Comparison of ENCODE assay signal across 19 cellular contexts in the genomic region with DNA sequence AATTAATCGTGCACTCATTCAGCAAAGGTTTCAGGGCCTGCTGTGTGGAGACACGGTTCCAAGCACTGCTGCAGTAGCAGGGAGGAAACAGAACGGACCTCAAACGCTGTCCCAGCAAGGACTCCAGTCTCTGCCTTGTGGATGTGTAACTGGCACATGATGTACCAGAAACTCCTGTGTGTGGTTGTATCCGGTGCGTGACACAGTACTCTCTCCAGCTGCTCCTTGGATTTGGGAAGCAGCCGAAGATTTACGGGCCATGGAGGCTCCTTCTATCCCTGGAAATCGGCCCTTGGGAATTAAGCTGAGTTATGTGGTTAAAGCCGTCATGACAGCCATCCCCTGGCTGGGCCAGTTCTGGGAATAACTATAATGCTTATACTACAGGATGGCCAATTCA. TPM values are rescaled to one million over a fixed set of nuclear protein-coding genes. Genes with fewer than 3 reads are reported as not detected.
DNase-seq lines count a peak whose midpoint lies in the region; ATAC-seq and TF ChIP-seq lines count a peak whose summit lies in the region.
"Had no signal": no experiment of that assay in that cellular context is flagged by ENCODE, and none has a peak within 500 bp of the region (broad histone marks: within the 10 kb centered on the region; RNA-seq: fewer than 3 reads in every experiment).

No MANE protein-coding gene starts in this region.

- H3K4me1 ChIP-seq in gastroesophageal sphincter (no peaks in the 10 kb centered on the region), sigmoid colon (no peaks in the 10 kb centered on the region)
- H3K4me1 ChIP-seq: tibial artery had no signal

- H3K36me3 ChIP-seq in gastroesophageal sphincter (peaks cover 0 to 14% of the 10 kb centered on the region in 2 donors), sigmoid colon (no peaks in the 10 kb centered on the region)
- H3K36me3 ChIP-seq: SJSA1 had no signal

- no peak for TF ChIP-seq CTCF in gastroesophageal sphincter (IDR thresholded peaks at IDR 0.05)
- TF ChIP-seq CTCF in sigmoid colon (IDR thresholded peaks at IDR 0.05) = no peak

- no peak overlapping the region for H3K4me3 ChIP-seq in gastroesophageal sphincter
- no peak overlapping the region for H3K4me3 ChIP-seq in sigmoid colon
- H3K4me3 ChIP-seq: coronary artery, SJSA1, tibial artery had no signal

- ATAC-seq in gastroesophageal sphincter = peak; percentile 34
- ATAC-seq in activated T-cell treated with anti-CD3 and anti-CD28 coated beads, Interleukin-2, amount 50 U/mL, for 72 hours (replicated peaks in 1 of 2) = no peak
- no peak for ATAC-seq in HG02938 (IDR thresholded peaks at IDR 0.05; ENCODE audit: unreplicated experiment)
- ATAC-seq: activated CD8-positive, alpha-beta T cell treated with anti-CD3 and anti-CD28 coated beads, Interleukin-2, amount 10 ng/mL, durations not matched to agents 7 days and 5 days; activated T-cell treated with anti-CD3 and anti-CD28 coated beads, Interleukin-2, amount 50 U/mL, for 4 hours; stimulated activated memory B cell treated with anti-CD40 and anti-IgM and Interleukin-4, amounts not matched to agents 10 μg/mL and 1 μg/mL and 100 μg/mL, for 72 hours had no signal

- no peak overlapping the region for H3K27ac Mint-ChIP-seq in activated T-cell treated with anti-CD3 and anti-CD28 coated beads, Interleukin-2, amount 50 U/mL, for 72 hours
- H3K27ac Mint-ChIP-seq: activated CD8-positive, alpha-beta T cell treated with anti-CD3 and anti-CD28 coated beads, Interleukin-2, amount 10 ng/mL, durations not matched to agents 7 days and 5 days; activated naive CD4-positive, alpha-beta T cell treated with anti-CD3 and anti-CD28 coated beads, Interleukin-2, amount 50 U/mL, for 24 hours; stimulated activated memory B cell treated with anti-CD40 and anti-IgM and Interleukin-4, amounts not matched to agents 10 μg/mL and 1 μg/mL and 100 μg/mL, for 72 hours had no signal

- TF ChIP-seq EP300 in gastroesophageal sphincter (IDR thresholded peaks at IDR 0.05) = no peak
- no peak for TF ChIP-seq EP300 in sigmoid colon (IDR thresholded peaks at IDR 0.05)

- no peak overlapping the region for H3K4me3 Mint-ChIP-seq in activated T-cell treated with anti-CD3 and anti-CD28 coated beads, Interleukin-2, amount 50 U/mL, for 72 hours
- H3K4me3 Mint-ChIP-seq: activated CD8-positive, alpha-beta T cell treated with anti-CD3 and anti-CD28 coated beads, Interleukin-2, amount 10 ng/mL, durations not matched to agents 7 days and 5 days; activated naive CD4-positive, alpha-beta T cell treated with anti-CD3 and anti-CD28 coated beads, Interleukin-2, amount 50 U/mL, for 24 hours; activated T-cell treated with anti-CD3 and anti-CD28 coated beads, Interleukin-2, amount 50 U/mL, for 4 hours; stimulated activated memory B cell treated with anti-CD40 and anti-IgM and Interleukin-4, amounts not matched to agents 10 μg/mL and 1 μg/mL and 100 μg/mL, for 72 hours had no signal

- 78 to 93% methylated on average over 5 to 10 of the region's 10 CpGs for WGBS in gastroesophageal sphincter (ENCODE audit: low coverage in 1 of 2), 2 donors
- 40 to 78% methylated on average over 10 of the region's 10 CpGs for WGBS in sigmoid colon, 2 donors

- H3K27ac ChIP-seq in gastroesophageal sphincter (no peak overlapping the region), sigmoid colon (no peak overlapping the region)
- H3K27ac ChIP-seq: coronary artery, SJSA1, tibial artery had no signal

- H3K4me1 Mint-ChIP-seq in activated T-cell treated with anti-CD3 and anti-CD28 coated beads, Interleukin-2, amount 50 U/mL, for 72 hours (ENCODE audit: low read depth) = peaks cover 2% of the 10 kb centered on the region
- H3K4me1 Mint-ChIP-seq: activated naive CD4-positive, alpha-beta T cell treated with anti-CD3 and anti-CD28 coated beads, Interleukin-2, amount 50 U/mL, for 24 hours had no signal

- H3K9me3 Mint-ChIP-seq in activated T-cell treated with anti-CD3 and anti-CD28 coated beads, Interleukin-2, amount 50 U/mL, for 72 hours = no peaks in the 10 kb centered on the region
- H3K9me3 Mint-ChIP-seq: activated naive CD4-positive, alpha-beta T cell treated with anti-CD3 and anti-CD28 coated beads, Interleukin-2, amount 50 U/mL, for 24 hours; activated T-cell treated with anti-CD3 and anti-CD28 coated beads, Interleukin-2, amount 50 U/mL, for 4 hours; stimulated activated memory B cell treated with anti-CD40 and anti-IgM and Interleukin-4, amounts not matched to agents 10 μg/mL and 1 μg/mL and 100 μg/mL, for 72 hours had no signal

- DNase-seq in Daoy (ENCODE audit: low read depth) (peak; percentile 19), NCI-H82 (lab: John Stamatoyannopoulos, UW) (peak; percentile 85), sigmoid colon (peak; percentile 84), NCI-H187 (lab: John Stamatoyannopoulos, UW) (no peak)
- no peak for DNase-seq in activated T-cell treated with anti-CD3 and anti-CD28 coated beads, Interleukin-2, amount 50 U/mL, for 72 hours
- no peak for DNase-seq in effector CD4-positive, alpha-beta T cell
- DNase-seq: activated CD4-positive, CD25-positive, alpha-beta regulatory T cell; activated CD8-positive, alpha-beta T cell treated with anti-CD3 and anti-CD28 coated beads, Interleukin-2, amount 10 ng/mL, durations not matched to agents 7 days and 5 days; activated T-cell treated with anti-CD3 and anti-CD28 coated beads, Interleukin-2, amount 50 U/mL, for 4 hours; KG1; NCI-H2029; NCI-H446; tibial artery had no signal

- H3K27me3 ChIP-seq in gastroesophageal sphincter (no peaks in the 10 kb centered on the region), sigmoid colon (no peaks in the 10 kb centered on the region)
- H3K27me3 ChIP-seq: SJSA1, tibial artery had no signal

- H3K9me3 ChIP-seq in gastroesophageal sphincter (no peaks in the 10 kb centered on the region), sigmoid colon (no peaks in the 10 kb centered on the region)
- H3K9me3 ChIP-seq: SJSA1, tibial artery had no signal

- intact Hi-C loops in sigmoid colon (cut with DNase I) = no loop called here

- no peaks in the 10 kb centered on the region for H3K27me3 Mint-ChIP-seq in activated T-cell treated with anti-CD3 and anti-CD28 coated beads, Interleukin-2, amount 50 U/mL, for 72 hours (ENCODE audit: low read depth)
- H3K27me3 Mint-ChIP-seq: activated naive CD4-positive, alpha-beta T cell treated with anti-CD3 and anti-CD28 coated beads, Interleukin-2, amount 50 U/mL, for 24 hours; stimulated activated memory B cell treated with anti-CD40 and anti-IgM and Interleukin-4, amounts not matched to agents 10 μg/mL and 1 μg/mL and 100 μg/mL, for 72 hours had no signal

- TF ChIP-seq POLR2A in gastroesophageal sphincter (IDR thresholded peaks at IDR 0.05) (no peak), sigmoid colon (IDR thresholded peaks at IDR 0.05) (no peak)

- H3K36me3 Mint-ChIP-seq in activated T-cell treated with anti-CD3 and anti-CD28 coated beads, Interleukin-2, amount 50 U/mL, for 72 hours (ENCODE audit: insufficient read depth in 2 of 2) = peaks cover 0 to 1% of the 10 kb centered on the region in 2 donors
- H3K36me3 Mint-ChIP-seq: activated naive CD4-positive, alpha-beta T cell treated with anti-CD3 and anti-CD28 coated beads, Interleukin-2, amount 50 U/mL, for 24 hours; stimulated activated memory B cell treated with anti-CD40 and anti-IgM and Interleukin-4, amounts not matched to agents 10 μg/mL and 1 μg/mL and 100 μg/mL, for 72 hours had no signal

RNA-seq across cellular contexts. Expression of a gene that starts 8.5 kb away (rescaled TPM):
- 21.5 and 27.8 TPM in 2 replicates for total RNA-seq in Daoy (2014; rRNA removed; shearing (Covaris generic))
- total RNA-seq in gastroesophageal sphincter (100 to 1,000 TPM in 2 of 4 donors, 10 to 100 TPM in 2; 67.0 to 107 (median 88.9) TPM), sigmoid colon (100 to 1,000 TPM in 1 of 4 donors, 10 to 100 TPM in 3; 42.6 to 161 (median 48.8) TPM)
- 10 to 100 TPM; 30.6 to 96.8 (median 37.0) TPM for polyA plus RNA-seq in sigmoid colon
- total RNA-seq in activated T-cell treated with anti-CD3 and anti-CD28 coated beads, Interleukin-2, amount 50 U/mL, for 72 hours = 100 to 1,000 TPM; 204 to 215 TPM

RNA-seq across cellular contexts. Expression of a gene that starts 9.4 kb away (rescaled TPM):
- 43.1 and 49.9 TPM in 2 replicates for total RNA-seq in Daoy (2014; rRNA removed; shearing (Covaris generic))
- total RNA-seq in gastroesophageal sphincter (100 to 1,000 TPM in 2 of 4 donors, 10 to 100 TPM in 2; 80.9 to 160 (median 98.2) TPM), sigmoid colon (100 to 1,000 TPM in 2 of 4 donors, 10 to 100 TPM in 2; 69.4 to 211 (median 113) TPM)
- polyA plus RNA-seq in sigmoid colon = 100 to 1,000 TPM in 1 of 3 donors, 10 to 100 TPM in 2; 27.7 to 110 (median 33.6) TPM
- total RNA-seq in activated T-cell treated with anti-CD3 and anti-CD28 coated beads, Interleukin-2, amount 50 U/mL, for 72 hours = 10 to 100 TPM; 67.4 to 82.1 TPM

Comparison
In these comparisons a context has a peak if more than half of its experiments do, and no peak if none do; other contexts are left out.
1. DNase-seq: peak in Daoy (single experiment), NCI-H82 (single experiment) and sigmoid colon (single experiment); none in activated T-cell treated with anti-CD3 and anti-CD28 coated beads, Interleukin-2, amount 50 U/mL, for 72 hours (0 of 2), NCI-H187 (0 of 2) and effector CD4-positive, alpha-beta T cell (single experiment).